Comparison of ENCODE assay signal across 12 cellular contexts in the genomic region with DNA sequence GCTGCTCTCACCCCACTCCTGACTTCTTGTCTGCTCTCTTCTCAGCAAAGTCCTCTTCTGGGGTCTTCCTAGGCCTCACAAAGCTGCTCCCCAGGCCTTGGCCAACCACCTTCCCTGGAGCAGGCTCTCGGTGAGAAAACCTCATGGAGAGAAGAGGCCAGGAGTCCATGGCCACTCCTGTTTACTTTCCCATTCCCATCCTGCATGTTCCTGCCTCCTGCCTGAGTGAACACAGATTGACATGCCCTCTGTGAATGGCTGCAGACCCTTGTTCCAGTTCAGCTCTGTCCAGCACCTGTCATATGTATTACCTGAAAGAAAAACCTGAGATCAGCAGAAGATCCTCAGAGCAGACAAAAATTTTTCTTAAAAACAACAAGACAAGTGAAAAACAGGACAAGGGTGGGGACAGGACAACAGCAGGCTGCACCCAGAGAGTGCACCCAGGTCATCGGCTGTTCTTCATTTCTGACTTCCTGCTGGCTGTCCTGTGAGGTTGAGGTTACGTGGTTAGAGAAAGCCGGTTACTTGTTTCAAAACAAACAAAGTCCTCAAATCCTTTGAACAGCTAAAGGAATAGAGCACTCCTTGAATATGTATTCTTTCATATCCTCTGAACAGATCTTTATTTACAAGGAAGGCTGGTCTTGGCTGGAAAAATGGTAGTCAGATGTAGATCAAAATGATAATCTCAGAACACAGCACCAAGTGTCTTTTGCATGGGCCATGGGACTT. TPM values are rescaled to one million over a fixed set of nuclear protein-coding genes. Genes with fewer than 3 reads are reported as not detected.
DNase-seq lines count a peak whose midpoint lies in the region; ATAC-seq, FAIRE-seq and TF ChIP-seq lines count a peak whose summit lies in the region.
"Had no signal": no experiment of that assay in that cellular context is flagged by ENCODE, and none has a peak within 500 bp of the region (broad histone marks: within the 10 kb centered on the region; RNA-seq: fewer than 3 reads in every experiment).

No MANE protein-coding gene starts in this region.

- no peak for FAIRE-seq in kidney (lab: Jason Lieb, UNC)
- FAIRE-seq: bronchial epithelial cell, urothelium cell line had no signal

- H3K4me3 ChIP-seq in BLaER1 treated with 17β-estradiol and CSF1 and Interleukin-3, amounts not matched to agents 10 nM and 100 nM, result no peak overlapping the region
- H3K4me3 ChIP-seq in kidney (ENCODE audit: low read length in 2 of 2), result no peak overlapping the region

- peaks cover 10 to 14% (median 13%) of the 10 kb centered on the region in 10 experiments for H3K4me1 ChIP-seq in BLaER1 treated with 17β-estradiol and CSF1 and Interleukin-3, amounts not matched to agents 10 nM and 100 nM
- H3K4me1 ChIP-seq in kidney (ENCODE audit: control insufficient read depth in 1 of 2, insufficient read depth in 1 of 2, low read depth in 1 of 2, low read length in 2 of 2), result peaks cover 3 to 4% of the 10 kb centered on the region in 2 donors

- no peaks in the 10 kb centered on the region for H3K27me3 ChIP-seq in BLaER1 treated with 17β-estradiol and CSF1 and Interleukin-3, amounts not matched to agents 10 nM and 100 nM

- peak overlapping the region in 1 of 11 experiments; percentile 18; a peak in 1 of 22 replicates for H3K27ac ChIP-seq in BLaER1 treated with 17β-estradiol and CSF1 and Interleukin-3, amounts not matched to agents 10 nM and 100 nM
- no peak overlapping the region for H3K27ac ChIP-seq in kidney (ENCODE audit: low read depth in 2 of 2, low read length in 2 of 2)

- H3K9ac ChIP-seq in BLaER1 treated with 17β-estradiol and CSF1 and Interleukin-3, amounts not matched to agents 10 nM and 100 nM, result no peak overlapping the region
- no peak overlapping the region for H3K9ac ChIP-seq in kidney (ENCODE audit: low read length in 2 of 2)

- DNase-seq in GM20000 (ENCODE audit: low spot score) (peak; percentile 35), SW480 (ENCODE audit: low spot score) (peak; percentile 14), iris pigment epithelial cell (ENCODE audit: low read depth) (peak; percentile 32), NCI-H1048 (lab: John Stamatoyannopoulos, UW) (no peak), kidney (no peak)

- H3K4me2 ChIP-seq in BLaER1 treated with 17β-estradiol and CSF1 and Interleukin-3, amounts not matched to agents 10 nM and 100 nM, result peak overlapping the region; percentile 32 to 69 (median 53)

- intact Hi-C loops in kidney (cut with DNase I), result no loop called here

- H4K20me1 ChIP-seq in BLaER1 treated with 17β-estradiol and CSF1 and Interleukin-3, amounts not matched to agents 10 nM and 100 nM, result no peaks in the 10 kb centered on the region

- no peaks in the 10 kb centered on the region for H3K36me3 ChIP-seq in BLaER1 treated with 17β-estradiol and CSF1 and Interleukin-3, amounts not matched to agents 10 nM and 100 nM
- no peaks in the 10 kb centered on the region for H3K36me3 ChIP-seq in kidney (ENCODE audit: control insufficient read depth in 1 of 2, insufficient read depth in 2 of 2, low read length in 2 of 2)

- TF ChIP-seq CTCF in GM20000 (IDR thresholded peaks at IDR 0.05; ENCODE audit: extremely low read depth, missing control alignments) (no peak), kidney (IDR thresholded peaks at IDR 0.05; ENCODE audit: borderline replicate concordance, extremely low read depth, insufficient read depth) (no peak)

- ATAC-seq in HG03521 (IDR thresholded peaks at IDR 0.05; ENCODE audit: unreplicated experiment) (no peak), HG03354 (IDR thresholded peaks at IDR 0.05; ENCODE audit: poor library complexity, severe bottlenecking, unreplicated experiment) (no peak)

- H3K9me3 ChIP-seq in BLaER1 treated with 17β-estradiol and CSF1 and Interleukin-3, amounts not matched to agents 10 nM and 100 nM (replicated peaks in 1 of 11), result no peaks in the 10 kb centered on the region
- H3K9me3 ChIP-seq in kidney (ENCODE audit: control insufficient read depth in 1 of 2, low read length in 2 of 2), result no peaks in the 10 kb centered on the region

RNA-seq across cellular contexts. Expression of gene DLD, which starts 34.0 kb away (rescaled TPM):
- 78.6 TPM for total RNA-seq in kidney
- polyA plus RNA-seq in kidney (ENCODE audit: insufficient read depth, low read depth, low replicate concordance), result 153 TPM

RNA-seq across cellular contexts. Expression of gene SLC26A3, which starts 54.0 kb away (rescaled TPM):
- total RNA-seq in kidney, result 0.25 TPM
- 0.32 TPM for polyA plus RNA-seq in kidney (ENCODE audit: insufficient read depth, low read depth, low replicate concordance)
- total RNA-seq: bronchial epithelial cell; glomerular endothelial cell; T-helper 1 cell treated with Interleukin-12 subunit alpha and Interleukin-12 subunit beta and Interleukin-4 antibody, amounts not matched to agents 30 ng/mL and 1 ng/mL, for 36 hours had no signal

Comparison
In these comparisons a context has a peak if more than half of its experiments do, and no peak if none do; other contexts are left out.
1. DNase-seq: peak in GM20000 (single experiment), SW480 (single experiment) and iris pigment epithelial cell (single experiment); none in NCI-H1048 (single experiment) and kidney (single experiment).